Comparison of ENCODE assay signal across 34 cellular contexts in the genomic region with DNA sequence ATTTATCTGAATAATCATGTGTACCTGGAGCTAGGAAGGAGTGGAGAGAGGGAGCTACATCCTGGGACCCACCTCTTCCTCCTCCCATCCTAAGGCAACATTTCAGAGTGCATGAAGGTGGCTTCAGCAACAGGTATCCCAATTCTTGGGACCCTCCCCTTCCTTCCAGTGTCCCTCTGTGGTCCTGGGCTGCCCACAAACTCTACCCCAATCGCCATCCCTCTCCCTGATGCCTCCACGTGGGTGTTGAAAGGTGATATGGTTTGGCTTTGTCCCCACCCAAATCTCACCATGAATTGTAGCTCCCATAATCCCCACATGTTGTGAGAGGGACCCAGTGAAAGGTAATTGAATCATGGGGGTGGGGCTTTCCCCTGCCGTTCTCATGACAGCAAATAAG.
DNase-seq lines count a peak whose midpoint lies in the region; TF ChIP-seq lines count a peak whose summit lies in the region.
"Had no signal": no experiment of that assay in that cellular context is flagged by ENCODE, and none has a peak within 500 bp of the region (broad histone marks: within the 10 kb centered on the region; RNA-seq: fewer than 3 reads in every experiment).

No MANE protein-coding gene starts in this region.

- intact Hi-C loops in activated CD4-positive, alpha-beta T cell treated with anti-CD3 and anti-CD28 coated beads, Interleukin-2, amount 10 ng/mL, durations not matched to agents 24 days and 14 days (cut with micrococcal nuclease) = no loop called here
- intact Hi-C loops in esophagus muscularis mucosa (cut with DNase I) (no loop called here), vagina (cut with DNase I) (no loop called here), CD14-positive monocyte (cut with micrococcal nuclease) (no loop called here)

- no peak for DNase-seq in activated CD4-positive, alpha-beta T cell treated with anti-CD3 and anti-CD28 coated beads, Interleukin-2, amount 10 ng/mL, durations not matched to agents 24 days and 14 days
- no peak for DNase-seq in activated CD4-positive, alpha-beta T cell treated with anti-CD3 and anti-CD28 coated beads, Interleukin-2, amount 10 ng/mL, durations not matched to agents 7 days and 5 days
- peak; percentile 80 for DNase-seq in esophagus muscularis mucosa (ENCODE audit: extremely low spot score)
- DNase-seq in islet precursor cell = peak; percentile 24
- DNase-seq in vagina (ENCODE audit: extremely low spot score in 2 of 2) = peak; percentile 22 to 62
- no peak for DNase-seq in hepatocyte (ENCODE audit: low spot score)
- DNase-seq in CD14-positive monocyte (ENCODE audit: low spot score) = no peak
- DNase-seq in NCI-H1048 (lab: John Stamatoyannopoulos, UW) = no peak
- DNase-seq: 8988T; ACHN; AML-193; BE2C; C1 segment of cervical spinal cord; Caco-2; Calu3; CD4-positive, alpha-beta memory T cell; CD4-positive, alpha-beta T cell; CD4-positive, CD25-positive, alpha-beta regulatory T cell; CD8-positive, alpha-beta memory T cell; CD8-positive, alpha-beta T cell; COR-L47; DMS 273 treated with DMSO at 0.1 percent for 48 hours; DMS153; DMS53; DMS79; DMS79 treated with DMSO at 0.1 percent for 48 hours; DND-41; EL had no signal

- WGBS in esophagus muscularis mucosa = 73% methylated on average over 3 of the region's 3 CpGs
- 41% methylated on average over 3 of the region's 3 CpGs for WGBS in hepatocyte (ENCODE audit: low lambda C conversion rate, missing lambda C conversion rate)

- H2AFZ ChIP-seq in hepatocyte = no peak overlapping the region

- TF ChIP-seq POLR2A in esophagus muscularis mucosa (IDR thresholded peaks at IDR 0.05; ENCODE audit: low read depth) (no peak), vagina (IDR thresholded peaks at IDR 0.05) (no peak)

- H3K79me2 ChIP-seq in hepatocyte = no peaks in the 10 kb centered on the region

- no peak overlapping the region for H3K4me3 Mint-ChIP-seq in activated CD4-positive, alpha-beta T cell treated with anti-CD3 and anti-CD28 coated beads, Interleukin-2, amount 10 ng/mL, durations not matched to agents 24 days and 14 days
- H3K4me3 Mint-ChIP-seq in activated CD4-positive, alpha-beta T cell treated with anti-CD3 and anti-CD28 coated beads, Interleukin-2, amount 10 ng/mL, durations not matched to agents 7 days and 5 days = no peak overlapping the region
- H3K4me3 Mint-ChIP-seq in CD14-positive monocyte = no peak overlapping the region
- H3K4me3 Mint-ChIP-seq: B cell; CD4-positive, alpha-beta memory T cell; CD4-positive, alpha-beta T cell; CD4-positive, CD25-positive, alpha-beta regulatory T cell; CD8-positive, alpha-beta memory T cell; CD8-positive, alpha-beta T cell had no signal

- H3K4me3 ChIP-seq in esophagus muscularis mucosa (no peak overlapping the region), vagina (no peak overlapping the region), hepatocyte (no peak overlapping the region)
- H3K4me3 ChIP-seq: A549; BLaER1; BLaER1 treated with 17β-estradiol and CSF1 and Interleukin-3, amounts not matched to agents 10 nM and 100 nM had no signal

- no peak for TF ChIP-seq EP300 in esophagus muscularis mucosa (IDR thresholded peaks at IDR 0.05)

- peaks cover 7% of the 10 kb centered on the region for H3K36me3 Mint-ChIP-seq in activated CD4-positive, alpha-beta T cell treated with anti-CD3 and anti-CD28 coated beads, Interleukin-2, amount 10 ng/mL, durations not matched to agents 24 days and 14 days (ENCODE audit: low read depth)
- H3K36me3 Mint-ChIP-seq in activated CD4-positive, alpha-beta T cell treated with anti-CD3 and anti-CD28 coated beads, Interleukin-2, amount 10 ng/mL, durations not matched to agents 7 days and 5 days (ENCODE audit: low read depth) = no peaks in the 10 kb centered on the region
- H3K36me3 Mint-ChIP-seq in CD14-positive monocyte = no peaks in the 10 kb centered on the region
- H3K36me3 Mint-ChIP-seq: CD4-positive, alpha-beta memory T cell; CD8-positive, alpha-beta memory T cell; CD8-positive, alpha-beta T cell had no signal

- H3K9me2 ChIP-seq in hepatocyte (replicated peaks; ENCODE audit: insufficient read depth) = no peaks in the 10 kb centered on the region

- no peaks in the 10 kb centered on the region for H4K20me1 ChIP-seq in hepatocyte (ENCODE audit: insufficient read depth, poor library complexity, severe bottlenecking)
- H4K20me1 ChIP-seq: BLaER1; BLaER1 treated with 17β-estradiol and CSF1 and Interleukin-3, amounts not matched to agents 10 nM and 100 nM had no signal

- H3K27me3 ChIP-seq in esophagus muscularis mucosa (no peaks in the 10 kb centered on the region), vagina (no peaks in the 10 kb centered on the region), hepatocyte (no peaks in the 10 kb centered on the region)
- H3K27me3 ChIP-seq: BE2C; BLaER1; BLaER1 treated with 17β-estradiol and CSF1 and Interleukin-3, amounts not matched to agents 10 nM and 100 nM had no signal

- CTCF ChIA-PET in activated CD4-positive, alpha-beta T cell treated with anti-CD3 and anti-CD28 coated beads, Interleukin-2, amount 10 ng/mL, durations not matched to agents 7 days and 5 days (lab: Charles Lee) = interaction anchor here (0.5 to 1.2 kb wide), 2 partner anchors 14 to 101 kb away, joined by 3 to 5 read pairs; no protein-coding TSS in a partner anchor

- H3K4me1 Mint-ChIP-seq in activated CD4-positive, alpha-beta T cell treated with anti-CD3 and anti-CD28 coated beads, Interleukin-2, amount 10 ng/mL, durations not matched to agents 24 days and 14 days = peaks cover 14% of the 10 kb centered on the region
- H3K4me1 Mint-ChIP-seq in activated CD4-positive, alpha-beta T cell treated with anti-CD3 and anti-CD28 coated beads, Interleukin-2, amount 10 ng/mL, durations not matched to agents 7 days and 5 days = no peaks in the 10 kb centered on the region
- H3K4me1 Mint-ChIP-seq in CD14-positive monocyte = no peaks in the 10 kb centered on the region
- H3K4me1 Mint-ChIP-seq: B cell; CD4-positive, CD25-positive, alpha-beta regulatory T cell; CD8-positive, alpha-beta memory T cell had no signal

- H3K36me3 ChIP-seq in esophagus muscularis mucosa (no peaks in the 10 kb centered on the region), vagina (no peaks in the 10 kb centered on the region), hepatocyte (replicated peaks; ENCODE audit: insufficient read depth, low read depth) (no peaks in the 10 kb centered on the region)
- H3K36me3 ChIP-seq: BE2C; BLaER1; BLaER1 treated with 17β-estradiol and CSF1 and Interleukin-3, amounts not matched to agents 10 nM and 100 nM had no signal

- H3K27ac Mint-ChIP-seq in activated CD4-positive, alpha-beta T cell treated with anti-CD3 and anti-CD28 coated beads, Interleukin-2, amount 10 ng/mL, durations not matched to agents 24 days and 14 days = peak overlapping the region; percentile 30
- H3K27ac Mint-ChIP-seq in activated CD4-positive, alpha-beta T cell treated with anti-CD3 and anti-CD28 coated beads, Interleukin-2, amount 10 ng/mL, durations not matched to agents 7 days and 5 days = no peak overlapping the region
- no peak overlapping the region for H3K27ac Mint-ChIP-seq in CD14-positive monocyte
- H3K27ac Mint-ChIP-seq: B cell; CD4-positive, alpha-beta T cell; CD4-positive, CD25-positive, alpha-beta regulatory T cell; CD8-positive, alpha-beta memory T cell; CD8-positive, alpha-beta T cell had no signal

- no peaks in the 10 kb centered on the region for H3K27me3 Mint-ChIP-seq in activated CD4-positive, alpha-beta T cell treated with anti-CD3 and anti-CD28 coated beads, Interleukin-2, amount 10 ng/mL, durations not matched to agents 24 days and 14 days
- no peaks in the 10 kb centered on the region for H3K27me3 Mint-ChIP-seq in activated CD4-positive, alpha-beta T cell treated with anti-CD3 and anti-CD28 coated beads, Interleukin-2, amount 10 ng/mL, durations not matched to agents 7 days and 5 days
- peaks cover 0 to 1% (median 0%) of the 10 kb centered on the region in 3 donors for H3K27me3 Mint-ChIP-seq in CD14-positive monocyte (ENCODE audit: low read depth in 3 of 3)

- H3K9me3 Mint-ChIP-seq in activated CD4-positive, alpha-beta T cell treated with anti-CD3 and anti-CD28 coated beads, Interleukin-2, amount 10 ng/mL, durations not matched to agents 24 days and 14 days = peaks cover 6% of the 10 kb centered on the region
- no peaks in the 10 kb centered on the region for H3K9me3 Mint-ChIP-seq in activated CD4-positive, alpha-beta T cell treated with anti-CD3 and anti-CD28 coated beads, Interleukin-2, amount 10 ng/mL, durations not matched to agents 7 days and 5 days
- H3K9me3 Mint-ChIP-seq in CD14-positive monocyte = peaks cover 3 to 14% (median 6%) of the 10 kb centered on the region in 7 donors
- H3K9me3 Mint-ChIP-seq: CD4-positive, alpha-beta T cell; CD8-positive, alpha-beta T cell had no signal

- POLR2A ChIA-PET in activated CD4-positive, alpha-beta T cell treated with anti-CD3 and anti-CD28 coated beads, Interleukin-2, amount 10 ng/mL, durations not matched to agents 7 days and 5 days (lab: Charles Lee) = no interaction called here

- H3K9me3 ChIP-seq in esophagus muscularis mucosa (no peaks in the 10 kb centered on the region), vagina (no peaks in the 10 kb centered on the region), hepatocyte (ENCODE audit: low read depth) (no peaks in the 10 kb centered on the region)
- H3K9me3 ChIP-seq: BE2C; BLaER1; BLaER1 treated with 17β-estradiol and CSF1 and Interleukin-3, amounts not matched to agents 10 nM and 100 nM; Caco-2 had no signal

- H3K27ac ChIP-seq in esophagus muscularis mucosa (replicated peaks in 1 of 4) (no peak overlapping the region), vagina (no peak overlapping the region), hepatocyte (no peak overlapping the region)
- H3K27ac ChIP-seq: 22Rv1; A549; BLaER1; BLaER1 treated with 17β-estradiol and CSF1 and Interleukin-3, amounts not matched to agents 10 nM and 100 nM; C4-2B had no signal

- H3K4me2 ChIP-seq in hepatocyte = no peak overlapping the region
- H3K4me2 ChIP-seq: A549; BLaER1; BLaER1 treated with 17β-estradiol and CSF1 and Interleukin-3, amounts not matched to agents 10 nM and 100 nM had no signal

- TF ChIP-seq CTCF in esophagus muscularis mucosa (IDR thresholded peaks at IDR 0.05) = no peak
- TF ChIP-seq CTCF in vagina (IDR thresholded peaks at IDR 0.05) = no peak
- no peak for TF ChIP-seq CTCF in hepatocyte (IDR thresholded peaks at IDR 0.05; ENCODE audit: poor library complexity)
- no peak for TF ChIP-seq CTCF in CD14-positive monocyte (IDR thresholded peaks at IDR 0.05)

- H3K4me1 ChIP-seq in esophagus muscularis mucosa (peaks cover 0 to 9% (median 0%) of the 10 kb centered on the region in 4 donors), vagina (peaks cover 10% of the 10 kb centered on the region), hepatocyte (ENCODE audit: insufficient read depth) (no peaks in the 10 kb centered on the region)
- H3K4me1 ChIP-seq: BE2C, BLaER1, Caco-2 had no signal

Comparison
In these comparisons a context has a peak if more than half of its experiments do, and no peak if none do; other contexts are left out.
1. DNase-seq: peak in esophagus muscularis mucosa (single experiment), islet precursor cell (single experiment) and vagina (2 of 2); none in activated CD4-positive, alpha-beta T cell treated with anti-CD3 and anti-CD28 coated beads, Interleukin-2, amount 10 ng/mL, durations not matched to agents 24 days and 14 days (single experiment), activated CD4-positive, alpha-beta T cell treated with anti-CD3 and anti-CD28 coated beads, Interleukin-2, amount 10 ng/mL, durations not matched to agents 7 days and 5 days (single experiment), hepatocyte (single experiment), CD14-positive monocyte (single experiment) and NCI-H1048 (single experiment).